Comparison of ENCODE assay signal across 8 cellular contexts in the genomic region with DNA sequence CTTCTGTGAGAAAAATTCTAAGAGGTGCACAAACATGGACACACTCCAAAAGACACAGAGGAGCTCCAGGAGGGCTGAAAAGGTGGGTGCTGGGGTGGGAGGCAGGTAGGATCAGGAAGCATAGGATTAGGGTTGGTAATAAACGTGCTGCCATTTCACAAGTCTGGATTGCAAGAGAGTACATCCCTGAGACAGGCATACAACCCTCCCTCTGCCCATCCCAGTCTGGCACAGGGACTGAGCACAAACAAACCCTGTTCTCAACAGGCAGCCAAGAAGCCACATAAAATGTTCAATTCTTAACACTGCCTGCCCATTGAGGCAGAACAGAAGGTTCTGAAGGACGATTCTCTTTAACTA. TPM values are rescaled to one million over a fixed set of nuclear protein-coding genes. Genes with fewer than 3 reads are reported as not detected.
DNase-seq lines count a peak whose midpoint lies in the region; ATAC-seq and TF ChIP-seq lines count a peak whose summit lies in the region.

No MANE protein-coding gene starts in this region.

- peaks cover 33% of the 10 kb centered on the region for H3K4me1 ChIP-seq in GM23248 (ENCODE audit: insufficient read depth)
- peaks cover 10% of the 10 kb centered on the region for H3K4me1 ChIP-seq in SJCRH30
- peaks cover 0 to 4% (median 0%) of the 10 kb centered on the region in 3 donors for H3K4me1 ChIP-seq in gastroesophageal sphincter
- H3K4me1 ChIP-seq in upper lobe of right lung, result peaks cover 7% of the 10 kb centered on the region

- H3K27me3 ChIP-seq in GM23248 (replicated peaks; ENCODE audit: insufficient read depth) (no peaks in the 10 kb centered on the region), SJCRH30 (no peaks in the 10 kb centered on the region), gastroesophageal sphincter (no peaks in the 10 kb centered on the region), upper lobe of right lung (no peaks in the 10 kb centered on the region)

- no peak for TF ChIP-seq POLR2A in gastroesophageal sphincter (IDR thresholded peaks at IDR 0.05)

- H3K36me3 ChIP-seq in GM23248 (ENCODE audit: low read depth) (no peaks in the 10 kb centered on the region), SJCRH30 (no peaks in the 10 kb centered on the region), gastroesophageal sphincter (no peaks in the 10 kb centered on the region), upper lobe of right lung (no peaks in the 10 kb centered on the region)

- H3K27ac ChIP-seq in GM23248, result peak overlapping the region; percentile 76
- H3K27ac ChIP-seq in SJCRH30, result peak overlapping the region; percentile 67
- peak overlapping the region in 3 of 4 donors; percentile 36 to 69 (median 67) for H3K27ac ChIP-seq in gastroesophageal sphincter
- peak overlapping the region; percentile 31 for H3K27ac ChIP-seq in upper lobe of right lung

- in situ Hi-C loops in GM23248 (cut with MboI), result no loop called here

- peak; percentile 37 for ATAC-seq in gastroesophageal sphincter
- ATAC-seq in upper lobe of right lung, result no peak

- no peaks in the 10 kb centered on the region for H3K9me3 ChIP-seq in GM23248 (ENCODE audit: low read depth)
- H3K9me3 ChIP-seq in SJCRH30 (replicated peaks), result no peaks in the 10 kb centered on the region
- H3K9me3 ChIP-seq in gastroesophageal sphincter, result no peaks in the 10 kb centered on the region
- H3K9me3 ChIP-seq in upper lobe of right lung, result no peaks in the 10 kb centered on the region

- no peaks in the 10 kb centered on the region for H3K9me2 ChIP-seq in GM23248 (ENCODE audit: insufficient read depth)

- H3F3A ChIP-seq in GM23248 (ENCODE audit: insufficient read depth), result peaks cover 38% of the 10 kb centered on the region

- H3K4me2 ChIP-seq in GM23248 (ENCODE audit: unreplicated experiment), result peak overlapping the region; percentile 73

- no peaks in the 10 kb centered on the region for H4K20me1 ChIP-seq in GM23248 (ENCODE audit: insufficient read depth)

- peak overlapping the region; percentile 41 for H3K9ac ChIP-seq in GM23248

- intact Hi-C loops in upper lobe of right lung (cut with DNase I), result no loop called here

- H2AFZ ChIP-seq in GM23248, result peak overlapping the region; percentile 19; the same call in 1 of the 2 replicates

- 2 to 7% methylated on average over 2 of the region's 2 CpGs for WGBS in GM23248 (ENCODE audit: low coverage in 1 of 2, low lambda C conversion rate in 2 of 2, missing lambda C conversion rate in 2 of 2), 2 experiments
- WGBS in gastroesophageal sphincter (ENCODE audit: low coverage in 1 of 2), 2 donors, result 22 to 46% methylated on average over 1 to 2 of the region's 2 CpGs

- no peak for TF ChIP-seq CTCF in gastroesophageal sphincter (IDR thresholded peaks at IDR 0.05)
- no peak for TF ChIP-seq CTCF in upper lobe of right lung (IDR thresholded peaks at IDR 0.05)

- H3K4me3 ChIP-seq in GM23248 (peak overlapping the region; percentile 51), SJCRH30 (peak overlapping the region; percentile 30), gastroesophageal sphincter (no peak overlapping the region), upper lobe of right lung (no peak overlapping the region)

- TF ChIP-seq EP300 in gastroesophageal sphincter (IDR thresholded peaks at IDR 0.05), result no peak

- H3K79me2 ChIP-seq in GM23248 (ENCODE audit: insufficient read depth), result peaks cover 52% of the 10 kb centered on the region

- DNase-seq in GF-D8 (lab: John Stamatoyannopoulos, UW) (peak; percentile 90), GM23248 (no peak), SJCRH30 (no peak), upper lobe of right lung (no peak), middle frontal gyrus (ENCODE audit: extremely low spot score, low spot score) (no peak), NK-92 (lab: John Stamatoyannopoulos, UW; ENCODE audit: unreplicated experiment) (no peak)
- DNase-seq in activated CD4-positive, alpha-beta T cell treated with anti-CD3 and anti-CD28 coated beads, Interleukin-2, amount 50 U/mL, for 48 hours, result no peak

RNA-seq across cellular contexts. Expression of gene SLC35F2, which starts 18.5 kb away (rescaled TPM):
- 11.5 and 12.9 TPM in 2 replicates for total RNA-seq in GM23248 (2014; rRNA removed; shearing (Covaris generic))
- 11.5 and 12.4 TPM in 2 replicates for polyA plus RNA-seq in GM23248 (2016; fragmentation: Nextera tagmentation; extraction: Ambion mirVana)
- 7.6 and 9.5 TPM in 2 replicates for total RNA-seq in SJCRH30 (2014; rRNA removed; shearing (Covaris generic))
- 1 to 10 TPM; 2.7 to 7.6 (median 4.1) TPM for total RNA-seq in gastroesophageal sphincter
- total RNA-seq in upper lobe of right lung, result 8.8 TPM

Comparison
In these comparisons a context has a peak if more than half of its experiments do, and no peak if none do; other contexts are left out.
1. H3K4me3 ChIP-seq: peak in GM23248 (single experiment) and SJCRH30 (single experiment); none in gastroesophageal sphincter (0 of 2) and upper lobe of right lung (single experiment).
2. Peak in every context shown above with its lines, with median percentiles within 50 percentile points of each other: H3K27ac ChIP-seq.